1 cellular context compared by ENCODE assay signal in genomic region chr2:74181739-74182138, GRCh38.
TF ChIP-seq lines count a peak whose summit lies in the region.

No MANE protein-coding gene starts in this region.

TF ChIP-seq in GM12878, 131 proteins besides CTCF, POLR2A, EP300 and RAD21 (continued from another document):
- TF ChIP-seq ZNF592 (IDR thresholded peaks at IDR 0.05) (no peak), BHLHE40 (IDR thresholded peaks at IDR 0.05; ENCODE audit: borderline replicate concordance in 1 of 2, low read depth in 2 of 2, low read length in 1 of 2) (peak in 1 of 2 experiments; percentile 36; a peak in 1 of 4 replicates), SMAD1 (IDR thresholded peaks at IDR 0.05; ENCODE audit: low read depth, partially characterized antibody) (peak; percentile 20), STAT3 (IDR thresholded peaks at IDR 0.05; ENCODE audit: low read depth, low read length) (0 out of 2 replicates have a peak, but pooled peaks have one; percentile 40), RELB (IDR thresholded peaks at IDR 0.05; ENCODE audit: low read depth) (peak; percentile 84), TCF12 (IDR thresholded peaks at IDR 0.05; ENCODE audit: low read depth, low read length) (peak; percentile 89), IKZF2 (IDR thresholded peaks at IDR 0.05) (peak; percentile 93 to 94), E2F8 (IDR thresholded peaks at IDR 0.05; ENCODE audit: low read depth, partially characterized antibody) (no peak), NBN (IDR thresholded peaks at IDR 0.05) (peak; percentile 94), TAF1 (IDR thresholded peaks at IDR 0.05; ENCODE audit: borderline replicate concordance, low read depth, low read length) (peak; percentile 53; the same call in 1 of the 2 replicates), MEF2B (IDR thresholded peaks at IDR 0.05; ENCODE audit: partially characterized antibody, poor library complexity, severe bottlenecking) (peak; percentile 44), PAX5 (IDR thresholded peaks at IDR 0.05; ENCODE audit: borderline replicate concordance, low read depth, low read length) (peak; percentile 75; the same call in 1 of the 2 replicates), SMC3 (IDR thresholded peaks at IDR 0.05; ENCODE audit: borderline replicate concordance, low read length) (peak; percentile 25; the same call in 1 of the 2 replicates), BCL11A (IDR thresholded peaks at IDR 0.05; ENCODE audit: low read depth, low read length) (peak; percentile 47; the same call in 1 of the 2 replicates), CBX5 (IDR thresholded peaks at IDR 0.05; ENCODE audit: low read depth) (peak; percentile 74), POU2F2 (IDR thresholded peaks at IDR 0.05; ENCODE audit: borderline replicate concordance, low read depth, low read length) (peak; percentile 63; the same call in 1 of the 3 replicates), ZNF24 (IDR thresholded peaks at IDR 0.05) (0 out of 2 replicates have a peak, but pooled peaks have one; percentile 26), SRF (IDR thresholded peaks at IDR 0.05; ENCODE audit: low read depth in 2 of 2, low read length in 2 of 2) (peak in 1 of 2 experiments; percentile 37; a peak in 1 of 4 replicates), RCOR1 (conservative IDR thresholded peaks at IDR 0.05; ENCODE audit: low read depth, low read length) (no peak), NFIC (IDR thresholded peaks at IDR 0.05; ENCODE audit: low read depth, low read length) (peak; percentile 64), CREB1 (IDR thresholded peaks at IDR 0.05; ENCODE audit: low read depth) (0 out of 2 replicates have a peak, but pooled peaks have one; percentile 23), EED (IDR thresholded peaks at IDR 0.05; ENCODE audit: low read depth) (peak; percentile 89), DPF2 (IDR thresholded peaks at IDR 0.05) (peak; percentile 79; the same call in 1 of the 2 replicates), MEF2A (IDR thresholded peaks at IDR 0.05; ENCODE audit: insufficient read depth, low read depth, low read length) (peak; percentile 59; the same call in 1 of the 2 replicates), IRF4 (IDR thresholded peaks at IDR 0.05; ENCODE audit: low read depth, low read length) (peak; percentile 78; the same call in 1 of the 2 replicates), WRNIP1 (IDR thresholded peaks at IDR 0.05; ENCODE audit: borderline replicate concordance, low read depth, low read length) (0 out of 2 replicates have a peak, but pooled peaks have one; percentile 66), MTA2 (IDR thresholded peaks at IDR 0.05; ENCODE audit: low read depth) (peak; percentile 83)
